In the genomic region with DNA sequence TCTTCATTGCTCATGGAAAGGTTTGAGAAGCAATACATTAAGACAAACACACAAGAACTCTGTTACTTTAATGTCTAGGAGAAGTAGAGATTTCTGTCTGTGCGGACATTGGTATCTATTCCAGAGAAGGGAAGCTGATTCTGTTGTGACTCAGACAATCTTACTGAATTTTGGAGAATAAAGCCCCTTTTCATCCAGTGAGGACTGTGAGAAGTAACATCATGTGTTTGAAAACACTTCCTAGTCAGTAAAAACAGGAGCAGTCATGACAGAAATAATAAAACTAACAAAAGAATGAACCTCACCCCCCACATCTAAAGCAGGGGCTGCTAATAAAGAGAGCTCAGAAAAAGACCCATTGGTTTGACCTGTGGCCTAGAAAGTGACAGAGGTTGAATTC, we compare ENCODE assay signal across 12 cellular contexts. TPM values are rescaled to one million over a fixed set of nuclear protein-coding genes. Genes with fewer than 3 reads are reported as not detected.
DNase-seq lines count a peak whose midpoint lies in the region; TF ChIP-seq lines count a peak whose summit lies in the region.
"Had no signal": no experiment of that assay in that cellular context is flagged by ENCODE, and none has a peak within 500 bp of the region (broad histone marks: within the 10 kb centered on the region; RNA-seq: fewer than 3 reads in every experiment).

No MANE protein-coding gene starts in this region.

- H3K9me3 ChIP-seq in CD8-positive, alpha-beta memory T cell (ENCODE audit: low read length) = no peaks in the 10 kb centered on the region
- no peaks in the 10 kb centered on the region for H3K9me3 ChIP-seq in Karpas-422 (ENCODE audit: low read length)
- no peaks in the 10 kb centered on the region for H3K9me3 ChIP-seq in mesodermal cell (ENCODE audit: control insufficient read depth, low read length)
- H3K9me3 ChIP-seq in MM.1S (replicated peaks; ENCODE audit: insufficient read depth, low read length) = no peaks in the 10 kb centered on the region
- H3K9me3 ChIP-seq: pancreas, tibial artery had no signal

- H3K79me2 ChIP-seq in Karpas-422 (ENCODE audit: low read length) (peaks cover 100% of the 10 kb centered on the region), MM.1S (ENCODE audit: low read length) (peaks cover 94% of the 10 kb centered on the region)

- H3K27me3 Mint-ChIP-seq in CD8-positive, alpha-beta memory T cell = no peaks in the 10 kb centered on the region

- no peak for TF ChIP-seq CTCF in MM.1S (IDR thresholded peaks at IDR 0.05; ENCODE audit: low read length)

- peak overlapping the region in 5 of 8 donors; percentile 41 to 85 (median 67) for H3K27ac Mint-ChIP-seq in CD8-positive, alpha-beta memory T cell

- H3F3A ChIP-seq in MM.1S (ENCODE audit: insufficient read depth, low read length) = no peaks in the 10 kb centered on the region

- H3K36me3 Mint-ChIP-seq in CD8-positive, alpha-beta memory T cell = peaks cover 0 to 4% (median 4%) of the 10 kb centered on the region in 3 donors

- no peak overlapping the region for H3K27ac ChIP-seq in CD8-positive, alpha-beta memory T cell (ENCODE audit: low read depth, low read length)
- H3K27ac ChIP-seq in Karpas-422 (ENCODE audit: low read length) (peak overlapping the region; percentile 5; the same call in 1 of the 2 replicates), mesodermal cell (ENCODE audit: low read depth, low read length, severe bottlenecking) (peak overlapping the region; percentile 39), MM.1S (ENCODE audit: low read length) (no peak overlapping the region)
- H3K27ac ChIP-seq: pancreas, tibial artery had no signal

- peak overlapping the region; percentile 12 to 82 (median 45) for H3K4me3 Mint-ChIP-seq in CD8-positive, alpha-beta memory T cell

- no peaks in the 10 kb centered on the region for H4K20me1 ChIP-seq in Karpas-422 (ENCODE audit: insufficient read depth, low read depth, low read length)
- H4K20me1 ChIP-seq in MM.1S (ENCODE audit: insufficient read depth, low read length) = 0 out of 2 replicates have a peak, but pooled peaks cover 4% of the 10 kb centered on the region

- CTCF ChIA-PET in CD8-positive, alpha-beta memory T cell (lab: Charles Lee) = no interaction called here

- no peak for DNase-seq in CD8-positive, alpha-beta memory T cell
- DNase-seq in Karpas-422 = no peak
- DNase-seq in astrocyte of the hippocampus (ENCODE audit: low read depth, low spot score) = peak; percentile 7
- no peak for DNase-seq in NCI-H510A treated with DMSO at 0.1 percent for 48 hours (lab: John Stamatoyannopoulos, UW)
- no peak for DNase-seq in AG20443 (ENCODE audit: low spot score)
- DNase-seq in AML-193 (lab: John Stamatoyannopoulos, UW) = no peak
- no peak for DNase-seq in MM.1S
- DNase-seq: activated T-cell treated with anti-CD3 and anti-CD28 coated beads, Interleukin-2, amount 50 U/mL, for 48 hours; NCI-H748 treated with DMSO at 0.1 percent for 48 hours; pancreas; tibial artery had no signal

- no peaks in the 10 kb centered on the region for H3K27me3 ChIP-seq in CD8-positive, alpha-beta memory T cell (ENCODE audit: insufficient read depth, low read length, poor library complexity, severe bottlenecking)
- no peaks in the 10 kb centered on the region for H3K27me3 ChIP-seq in Karpas-422 (ENCODE audit: low read length)
- H3K27me3 ChIP-seq in MM.1S (replicated peaks; ENCODE audit: insufficient read depth, low read length) = no peaks in the 10 kb centered on the region
- H3K27me3 ChIP-seq: pancreas, tibial artery had no signal

- H2AFZ ChIP-seq in Karpas-422 (ENCODE audit: low read length) = no peak overlapping the region
- H2AFZ ChIP-seq in MM.1S (ENCODE audit: low read length) = no peak overlapping the region

- H3K4me1 Mint-ChIP-seq in CD8-positive, alpha-beta memory T cell = peaks cover 83 to 95% (median 91%) of the 10 kb centered on the region in 3 donors

- H3K4me2 ChIP-seq in Karpas-422 (ENCODE audit: low read depth, low read length, poor library complexity, severe bottlenecking) (no peak overlapping the region), MM.1S (ENCODE audit: low read depth, low read length) (no peak overlapping the region)

- H3K9me3 Mint-ChIP-seq in CD8-positive, alpha-beta memory T cell = no peaks in the 10 kb centered on the region

- no CpG with 5 or more reads among the region's 1 CpG for WGBS in mesodermal cell (ENCODE audit: insufficient coverage in 2 of 2), 2 experiments

- H3K9ac ChIP-seq in Karpas-422 (ENCODE audit: low read length) = no peak overlapping the region
- no peak overlapping the region for H3K9ac ChIP-seq in MM.1S (ENCODE audit: low read length)

- H3K4me1 ChIP-seq in CD8-positive, alpha-beta memory T cell (ENCODE audit: insufficient read depth, low read length) = peaks cover 27% of the 10 kb centered on the region
- peaks cover 44% of the 10 kb centered on the region for H3K4me1 ChIP-seq in Karpas-422 (ENCODE audit: low read length)
- H3K4me1 ChIP-seq in mesodermal cell (ENCODE audit: control insufficient read depth, insufficient read depth, low read length, poor library complexity, severe bottlenecking) = no peaks in the 10 kb centered on the region
- H3K4me1 ChIP-seq in MM.1S (ENCODE audit: low read length) = peaks cover 16% of the 10 kb centered on the region

- H3K36me3 ChIP-seq in CD8-positive, alpha-beta memory T cell (ENCODE audit: insufficient read depth, low read length) = no peaks in the 10 kb centered on the region
- H3K36me3 ChIP-seq in Karpas-422 (ENCODE audit: insufficient read depth, low read length) (no peaks in the 10 kb centered on the region), mesodermal cell (ENCODE audit: control insufficient read depth, insufficient read depth, low read length) (no peaks in the 10 kb centered on the region), MM.1S (replicated peaks; ENCODE audit: insufficient read depth, low read length) (no peaks in the 10 kb centered on the region)
- H3K36me3 ChIP-seq: pancreas, tibial artery had no signal

- H3K9me2 ChIP-seq in Karpas-422 (replicated peaks; ENCODE audit: insufficient read depth, low read length) (no peaks in the 10 kb centered on the region), MM.1S (replicated peaks; ENCODE audit: insufficient read depth, low read length) (no peaks in the 10 kb centered on the region)

- POLR2A ChIA-PET in CD8-positive, alpha-beta memory T cell (lab: Charles Lee) = no interaction called here

- no peak overlapping the region for H3K4me3 ChIP-seq in CD8-positive, alpha-beta memory T cell (ENCODE audit: low read length)
- H3K4me3 ChIP-seq in Karpas-422 (ENCODE audit: low read length) = no peak overlapping the region
- H3K4me3 ChIP-seq in mesodermal cell (ENCODE audit: extremely low read depth, insufficient read depth, low read length, poor library complexity, severe bottlenecking) = no peak overlapping the region
- H3K4me3 ChIP-seq in MM.1S (ENCODE audit: low read length) = no peak overlapping the region
- H3K4me3 ChIP-seq: pancreas, tibial artery had no signal

RNA-seq across cellular contexts. Expression of gene NEK7, which starts 46.6 kb away (rescaled TPM):
- total RNA-seq in CD8-positive, alpha-beta memory T cell = 10 to 100 TPM; 64.7 to 68.6 TPM
- 80.8 TPM for polyA plus RNA-seq in CD8-positive, alpha-beta memory T cell
- 36.7 and 133 TPM in 2 replicates for total RNA-seq in Karpas-422 (2014; rRNA removed; shearing (Covaris generic); ENCODE audit: low replicate concordance)
- 30.0 TPM for polyA plus RNA-seq in mesodermal cell (2013, experiment 1 of 2)
- 33.9 TPM for polyA plus RNA-seq in mesodermal cell (2013, experiment 2 of 2)

Comparison
In these comparisons a context has a peak if more than half of its experiments do, and no peak if none do; other contexts are left out.
1. H3K27ac ChIP-seq: peak in Karpas-422 (single experiment) and mesodermal cell (single experiment); none in CD8-positive, alpha-beta memory T cell (single experiment) and MM.1S (single experiment).